ENCODE assay signal across 20 cellular contexts in the genomic region with DNA sequence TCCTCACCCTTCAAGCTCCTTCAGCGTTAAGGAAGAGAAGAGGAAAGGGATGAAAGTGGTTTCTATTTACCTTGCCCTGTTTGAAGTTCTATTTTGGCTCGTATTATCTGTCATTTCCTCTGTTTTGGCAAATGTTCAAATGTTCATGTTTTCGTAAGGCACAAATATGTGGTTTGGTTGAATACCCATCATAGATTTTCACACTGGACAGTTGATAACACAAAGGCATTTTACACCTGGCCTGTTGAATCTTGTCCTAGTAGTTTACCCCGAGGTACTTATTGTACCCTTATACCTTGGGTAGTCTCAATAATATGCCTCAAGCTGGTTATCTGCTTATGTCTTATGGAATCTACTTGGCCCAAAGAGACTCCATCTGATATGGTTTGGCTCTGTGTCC.
"Had no signal": no experiment of that assay in that cellular context is flagged by ENCODE, and none has a peak within 500 bp of the region (broad histone marks: within the 10 kb centered on the region; RNA-seq: fewer than 3 reads in every experiment).

No MANE protein-coding gene starts in this region.

- H3K9me3 Mint-ChIP-seq: endodermal cell had no signal

- H3K4me1 Mint-ChIP-seq: endodermal cell; naive thymus-derived CD8-positive, alpha-beta T cell; stimulated activated effector memory CD8-positive, alpha-beta T cell treated with anti-CD3 and anti-CD28 coated beads, Interleukin-12 subunit alpha, Interleukin-12 subunit beta, amount 100 ng/mL, for 72 hours had no signal

- H3K27me3 Mint-ChIP-seq: naive thymus-derived CD8-positive, alpha-beta T cell had no signal

- H3K27me3 ChIP-seq: colonic mucosa, hepatocyte, neutrophil, right lobe of liver, suprapubic skin, tibial artery, upper lobe of left lung had no signal

- H3K4me1 ChIP-seq: colonic mucosa, psoas muscle, right lobe of liver, suprapubic skin, upper lobe of left lung had no signal

- DNase-seq: colonic mucosa; dermis blood vessel endothelial cell; effector CD4-positive, alpha-beta T cell; endodermal cell; foreskin melanocyte; head of caudate nucleus; kidney glomerular epithelial cell; naive thymus-derived CD8-positive, alpha-beta T cell; psoas muscle; retina; right lobe of liver; stimulated activated CD4-positive, alpha-beta T cell treated with anti-CD3 and anti-CD28 coated beads, Interleukin-4, amount 100 ng/mL, for 1 hour; stimulated activated CD8-positive, alpha-beta memory T cell treated with anti-CD3 and anti-CD28 coated beads, Interleukin-4, amount 100 ng/mL, for 48 hours; stimulated activated naive CD8-positive, alpha-beta T cell treated with anti-CD3 and anti-CD28 coated beads, Interleukin-15, Interleukin-2, amounts not matched to agents 100 U/mL and 50 U/mL, for 24 hours; tibial artery had no signal

- H3K4me3 ChIP-seq: colonic mucosa, hepatocyte, psoas muscle, right lobe of liver, suprapubic skin, tibial artery, upper lobe of left lung had no signal

- H3K27ac Mint-ChIP-seq: endodermal cell; naive thymus-derived CD8-positive, alpha-beta T cell; stimulated activated effector memory CD8-positive, alpha-beta T cell treated with anti-CD3 and anti-CD28 coated beads, Interleukin-12 subunit alpha, Interleukin-12 subunit beta, amount 100 ng/mL, for 72 hours had no signal

- H3K9me3 ChIP-seq: colonic mucosa, neutrophil, psoas muscle, right lobe of liver, suprapubic skin, tibial artery, upper lobe of left lung had no signal

- H3K27ac ChIP-seq: colonic mucosa, hepatocyte, neutrophil, psoas muscle, right lobe of liver, suprapubic skin, tibial artery, upper lobe of left lung had no signal

- H3K36me3 ChIP-seq: colonic mucosa, neutrophil, right lobe of liver, suprapubic skin, tibial artery, upper lobe of left lung had no signal

- H3K36me3 Mint-ChIP-seq: naive thymus-derived CD8-positive, alpha-beta T cell; stimulated activated effector memory CD8-positive, alpha-beta T cell treated with anti-CD3 and anti-CD28 coated beads, Interleukin-12 subunit alpha, Interleukin-12 subunit beta, amount 100 ng/mL, for 72 hours had no signal

- H3K4me3 Mint-ChIP-seq: endodermal cell; naive thymus-derived CD8-positive, alpha-beta T cell; stimulated activated effector memory CD8-positive, alpha-beta T cell treated with anti-CD3 and anti-CD28 coated beads, Interleukin-12 subunit alpha, Interleukin-12 subunit beta, amount 100 ng/mL, for 72 hours had no signal
